10 cellular contexts compared by ENCODE assay signal in genomic region chr5:133977161-133977787, GRCh38. TPM values are rescaled to one million over a fixed set of nuclear protein-coding genes. Genes with fewer than 3 reads are reported as not detected.
A peak's percentile ranks its signal among the peaks of the same experiment; 100 is the strongest.
DNase-seq lines count a peak whose midpoint lies in the region; ATAC-seq, FAIRE-seq and TF ChIP-seq lines count a peak whose summit lies in the region.
"Had no signal": no experiment of that assay in that cellular context is flagged by ENCODE, and none has a peak within 500 bp of the region (broad histone marks: within the 10 kb centered on the region; RNA-seq: fewer than 3 reads in every experiment).

No MANE protein-coding gene starts in this region.

- no peak for TF ChIP-seq RAD21 in HepG2 (CRISPR knock-in tag; IDR thresholded peaks at IDR 0.05)

- no TSS peak for BruUV-seq in HepG2 (replicated peaks; lab: Mats Ljungman, UMichigan)

- no peak overlapping the region for H2AFZ ChIP-seq in HepG2 (ENCODE audit: low read length)

- 26% methylated on average over 5 of the region's 5 CpGs for WGBS in HepG2 (ENCODE audit: low lambda C conversion rate)
- WGBS in right lobe of liver (ENCODE audit: insufficient coverage, low coverage, low lambda C conversion rate, missing lambda C conversion rate): 59% methylated on average over 5 of the region's 5 CpGs

- TF ChIP-seq CTCF in HepG2 (CRISPR knock-in tag; IDR thresholded peaks at IDR 0.05) (no peak), right lobe of liver (IDR thresholded peaks at IDR 0.05) (no peak), dorsolateral prefrontal cortex (IDR thresholded peaks at IDR 0.05 in 54 of 56, conservative IDR thresholded peaks at IDR 0.05 in 2 of 56; ENCODE audit: low read depth in 1 of 56, partially characterized antibody in 56 of 56) (no peak)

- peaks cover 30 to 63% of the 10 kb centered on the region in 2 experiments for H3K36me3 ChIP-seq in HepG2 (replicated peaks in 1 of 2; ENCODE audit: control insufficient read depth in 1 of 2, insufficient read depth in 2 of 2, low read length in 2 of 2)
- peaks cover 0 to 83% (median 19%) of the 10 kb centered on the region in 4 donors for H3K36me3 ChIP-seq in right lobe of liver

- peak; percentile 76 for DNase-seq in HepG2 (ENCODE audit: low spot score)
- no peak for DNase-seq in right lobe of liver
- DNase-seq in NCI-H1105 (lab: John Stamatoyannopoulos, UW): peak; percentile 14
- DNase-seq in dorsolateral prefrontal cortex: peak in 1 of 10 donors; percentile 34
- DNase-seq in activated gamma-delta T cell (lab: John Stamatoyannopoulos, UW): no peak
- no peak for DNase-seq in stimulated activated CD4-positive, alpha-beta T cell treated with anti-CD3 and anti-CD28 coated beads, Interleukin-2, amount 100 ng/mL, for 24 hours
- no peak for DNase-seq in AG08395 (ENCODE audit: low spot score)
- no peak for DNase-seq in activated CD4-positive, alpha-beta T cell treated with anti-CD3 and anti-CD28 coated beads, Interleukin-2, amount 50 U/mL, for 1 hour
- DNase-seq: NCI-H82, upper lobe of left lung had no signal

- TF ChIP-seq EP300 in HepG2 (IDR thresholded peaks at IDR 0.05; ENCODE audit: low read depth in 2 of 2, low read length in 2 of 2) (no peak), HepG2 (CRISPR knock-in tag; IDR thresholded peaks at IDR 0.05; ENCODE audit: borderline replicate concordance) (no peak)

- peaks cover 5% of the 10 kb centered on the region; the same call in 1 of the 2 replicates for H4K20me1 ChIP-seq in HepG2 (ENCODE audit: insufficient read depth, low read length)

- peak; percentile 70 for FAIRE-seq in HepG2 (lab: Jason Lieb, UNC)

- ATAC-seq in HepG2 (peak; percentile 96), right lobe of liver (no peak)

- no peaks in the 10 kb centered on the region for H3K27me3 ChIP-seq in HepG2 (ENCODE audit: control insufficient read depth in 1 of 2, insufficient read depth in 2 of 2, low read length in 2 of 2)
- no peaks in the 10 kb centered on the region for H3K27me3 ChIP-seq in right lobe of liver
- no peaks in the 10 kb centered on the region for H3K27me3 ChIP-seq in dorsolateral prefrontal cortex
- H3K27me3 ChIP-seq: upper lobe of left lung had no signal

- POLR2A ChIA-PET in HepG2 (lab: Yijun Ruan, JAX): interaction anchor here (1.1 to 3.7 kb wide), 6 partner anchors 8 to 42 kb away, joined by 4 to 35 read pairs (median 10); partner anchors contain the start of genes C5orf15 and VDAC1

- peak overlapping the region; percentile 44 for H3K9ac ChIP-seq in HepG2 (ENCODE audit: insufficient read depth, low read depth, low read length)

- TF ChIP-seq POLR2A in HepG2 (IDR thresholded peaks at IDR 0.05; ENCODE audit: insufficient read depth in 1 of 2, low read depth in 2 of 2, low read length in 2 of 2) (no peak), right lobe of liver (IDR thresholded peaks at IDR 0.05) (no peak)

- CTCF ChIA-PET in HepG2 (lab: Yijun Ruan, JAX; ENCODE audit: low intra/inter-chr PET ratio, low total read pairs): no interaction called here

- H3K4me3 ChIP-seq in HepG2 (replicated peaks in 1 of 3; ENCODE audit: insufficient read depth in 1 of 3, low read depth in 2 of 3, low read length in 3 of 3) (no peak overlapping the region), right lobe of liver (no peak overlapping the region), dorsolateral prefrontal cortex (no peak overlapping the region)
- H3K4me3 ChIP-seq: upper lobe of left lung had no signal

- peaks cover 5% of the 10 kb centered on the region for H3K79me2 ChIP-seq in HepG2 (ENCODE audit: insufficient read depth, low read length)

- intact Hi-C loops in HepG2 (cut with micrococcal nuclease; ENCODE audit: unreplicated experiment): loop anchor here (1.0 kb wide), 1 partner anchor 8 kb away; no protein-coding TSS in a partner anchor
- intact Hi-C loops in right lobe of liver (cut with DNase I): no loop called here
- intact Hi-C loops in dorsolateral prefrontal cortex (cut with DNase I): no loop called here

- peak overlapping the region; percentile 68 for H3K27ac ChIP-seq in HepG2 (ENCODE audit: extremely low read length, insufficient read depth, low read length)
- H3K27ac ChIP-seq in right lobe of liver: no peak overlapping the region
- H3K27ac ChIP-seq in dorsolateral prefrontal cortex: peak overlapping the region in 34 of 59 donors; percentile 1 to 61 (median 25)
- H3K27ac ChIP-seq: upper lobe of left lung had no signal

- in situ Hi-C loops in HepG2 (cut with HindIII; ENCODE audit: extremely low pct_ligation_motif_present, low pct_unique_long_range_greater_than_20kb): no loop called here

- peaks cover 32% of the 10 kb centered on the region for H3K4me1 ChIP-seq in HepG2 (ENCODE audit: insufficient read depth, low read length)
- H3K4me1 ChIP-seq in right lobe of liver: peaks cover 0 to 4% (median 0%) of the 10 kb centered on the region in 4 donors
- H3K4me1 ChIP-seq: upper lobe of left lung had no signal

- H3K9me3 ChIP-seq in HepG2 (ENCODE audit: low read length) (no peaks in the 10 kb centered on the region), right lobe of liver (no peaks in the 10 kb centered on the region)
- H3K9me3 ChIP-seq: upper lobe of left lung had no signal

- peak overlapping the region; percentile 63 for H3K4me2 ChIP-seq in HepG2 (ENCODE audit: low read depth, low read length)

TF ChIP-seq in HepG2, 621 proteins besides CTCF, POLR2A, EP300 and RAD21 (continues in another document):
- 0 out of 2 replicates have a peak, but pooled peaks have one; percentile 45 for TF ChIP-seq POLR2G (IDR thresholded peaks at IDR 0.05; ENCODE audit: low read depth, low read length)
- no peak for TF ChIP-seq BCL6 (CRISPR knock-in tag; IDR thresholded peaks at IDR 0.05)
- TF ChIP-seq IRF9 (CRISPR knock-in tag; IDR thresholded peaks at IDR 0.05; ENCODE audit: borderline replicate concordance): no peak

RNA-seq across cellular contexts. Expression of gene C5orf15, which starts 8.8 kb away (rescaled TPM):
- total RNA-seq in HepG2 (2016; rRNA removed; fragmentation: Illumina TruSeq; extraction: Trizol) (35.7 and 58.5 TPM in 2 replicates), right lobe of liver (10 to 100 TPM; 15.0 to 37.5 (median 24.4) TPM), dorsolateral prefrontal cortex (10 to 100 TPM in 119 of 120 experiments, 1 to 10 TPM in 1; 9.9 to 30.7 (median 18.7) TPM)
- total RNA-seq in HepG2 (2016; cell fraction: cytosol; rRNA removed; fragmentation: Illumina TruSeq; extraction: Trizol; ENCODE audit: low read depth): 5.8 and 7.0 TPM in 2 replicates
- total RNA-seq in HepG2 (2016; cell fraction: insoluble cytoplasmic fraction; rRNA removed; fragmentation: Illumina TruSeq; extraction: Trizol): 32.4 and 58.3 TPM in 2 replicates
- total RNA-seq in HepG2 (2016; cell fraction: membrane; rRNA removed; fragmentation: Illumina TruSeq; extraction: Trizol): 14.0 and 15.0 TPM in 2 replicates
- total RNA-seq in HepG2 (2016; cell fraction: nucleus; rRNA removed; fragmentation: Illumina TruSeq; extraction: Trizol): 50.5 and 53.2 TPM in 2 replicates
- 82.7 and 84.1 TPM in 2 replicates for polyA plus RNA-seq in HepG2 (2011; rRNA removed)
- polyA plus RNA-seq in HepG2 (2011; cell fraction: cytosol; rRNA removed): 55.7 and 70.1 TPM in 2 replicates
- polyA plus RNA-seq in HepG2 (2011; cell fraction: nucleus; rRNA removed): 26.9 and 28.5 TPM in 2 replicates
- 50.8 and 57.3 TPM in 2 replicates for polyA plus RNA-seq in HepG2 (2012)
- 4.5 and 5.3 TPM in 2 replicates for polyA plus RNA-seq in HepG2 (2016; cell fraction: cytosol; fragmentation: Illumina TruSeq; extraction: Trizol; ENCODE audit: low read depth)
- polyA plus RNA-seq in HepG2 (2016; cell fraction: insoluble cytoplasmic fraction; fragmentation: Illumina TruSeq; extraction: Trizol; ENCODE audit: low read depth): 54.9 and 56.5 TPM in 2 replicates
- polyA plus RNA-seq in HepG2 (2016; cell fraction: membrane; fragmentation: Illumina TruSeq; extraction: Trizol; ENCODE audit: low read depth): 13.6 and 14.8 TPM in 2 replicates
- 125 and 131 TPM in 2 replicates for polyA plus RNA-seq in HepG2 (2016; cell fraction: nucleus; fragmentation: Illumina TruSeq; extraction: Trizol; ENCODE audit: insufficient read depth, low read depth)
- 27.4 and 37.7 TPM in 2 replicates for polyA minus RNA-seq in HepG2 (2011; rRNA and poly(A)+ RNA removed; ENCODE audit: low replicate concordance)
- polyA minus RNA-seq in HepG2 (2011; cell fraction: cytosol; rRNA and poly(A)+ RNA removed): 57.0 and 75.9 TPM in 2 replicates
- 20.3 and 34.9 TPM in 2 replicates for polyA minus RNA-seq in HepG2 (2011; cell fraction: nucleus; rRNA and poly(A)+ RNA removed)

RNA-seq across cellular contexts. Expression of gene VDAC1, which starts 27.5 kb away (rescaled TPM):
- 380 and 481 TPM in 2 replicates for total RNA-seq in HepG2 (2016; rRNA removed; fragmentation: Illumina TruSeq; extraction: Trizol)
- total RNA-seq in HepG2 (2016; cell fraction: cytosol; rRNA removed; fragmentation: Illumina TruSeq; extraction: Trizol; ENCODE audit: low read depth): 142 and 143 TPM in 2 replicates
- total RNA-seq in HepG2 (2016; cell fraction: insoluble cytoplasmic fraction; rRNA removed; fragmentation: Illumina TruSeq; extraction: Trizol): 391 and 476 TPM in 2 replicates
- total RNA-seq in HepG2 (2016; cell fraction: membrane; rRNA removed; fragmentation: Illumina TruSeq; extraction: Trizol): 267 and 273 TPM in 2 replicates
- total RNA-seq in HepG2 (2016; cell fraction: nucleus; rRNA removed; fragmentation: Illumina TruSeq; extraction: Trizol): 160 and 168 TPM in 2 replicates
- 112 and 119 TPM in 2 replicates for polyA plus RNA-seq in HepG2 (2011; rRNA removed)
- 99.4 and 136 TPM in 2 replicates for polyA plus RNA-seq in HepG2 (2011; cell fraction: cytosol; rRNA removed)
- 68.8 and 87.6 TPM in 2 replicates for polyA plus RNA-seq in HepG2 (2011; cell fraction: nucleus; rRNA removed)
- polyA plus RNA-seq in HepG2 (2012): 283 and 305 TPM in 2 replicates
- 122 and 132 TPM in 2 replicates for polyA plus RNA-seq in HepG2 (2016; cell fraction: cytosol; fragmentation: Illumina TruSeq; extraction: Trizol; ENCODE audit: low read depth)
- 522 and 545 TPM in 2 replicates for polyA plus RNA-seq in HepG2 (2016; cell fraction: insoluble cytoplasmic fraction; fragmentation: Illumina TruSeq; extraction: Trizol; ENCODE audit: low read depth)
- polyA plus RNA-seq in HepG2 (2016; cell fraction: membrane; fragmentation: Illumina TruSeq; extraction: Trizol; ENCODE audit: low read depth): 196 and 202 TPM in 2 replicates
- polyA plus RNA-seq in HepG2 (2016; cell fraction: nucleus; fragmentation: Illumina TruSeq; extraction: Trizol; ENCODE audit: insufficient read depth, low read depth): 247 and 250 TPM in 2 replicates
- polyA minus RNA-seq in HepG2 (2011; rRNA and poly(A)+ RNA removed; ENCODE audit: low replicate concordance): 53.4 and 93.5 TPM in 2 replicates
- 105 and 139 TPM in 2 replicates for polyA minus RNA-seq in HepG2 (2011; cell fraction: cytosol; rRNA and poly(A)+ RNA removed)
- polyA minus RNA-seq in HepG2 (2011; cell fraction: nucleus; rRNA and poly(A)+ RNA removed): 59.4 and 73.6 TPM in 2 replicates
- 100 to 1,000 TPM; 101 to 209 (median 128) TPM for total RNA-seq in right lobe of liver
- 100 to 1,000 TPM; 104 to 278 (median 216) TPM for total RNA-seq in dorsolateral prefrontal cortex

Comparison
In these comparisons a context has a peak if more than half of its experiments do, and no peak if none do; other contexts are left out.
1. DNase-seq: peak in HepG2 (single experiment) and NCI-H1105 (single experiment); none in right lobe of liver (0 of 3), activated gamma-delta T cell (single experiment), stimulated activated CD4-positive, alpha-beta T cell treated with anti-CD3 and anti-CD28 coated beads, Interleukin-2, amount 100 ng/mL, for 24 hours (0 of 2), AG08395 (single experiment) and activated CD4-positive, alpha-beta T cell treated with anti-CD3 and anti-CD28 coated beads, Interleukin-2, amount 50 U/mL, for 1 hour (single experiment).
2. H3K27ac ChIP-seq: peak in HepG2 (single experiment) and dorsolateral prefrontal cortex (34 of 59); none in right lobe of liver (0 of 3).